Comparison of ENCODE assay signal across 28 cellular contexts in the genomic region with DNA sequence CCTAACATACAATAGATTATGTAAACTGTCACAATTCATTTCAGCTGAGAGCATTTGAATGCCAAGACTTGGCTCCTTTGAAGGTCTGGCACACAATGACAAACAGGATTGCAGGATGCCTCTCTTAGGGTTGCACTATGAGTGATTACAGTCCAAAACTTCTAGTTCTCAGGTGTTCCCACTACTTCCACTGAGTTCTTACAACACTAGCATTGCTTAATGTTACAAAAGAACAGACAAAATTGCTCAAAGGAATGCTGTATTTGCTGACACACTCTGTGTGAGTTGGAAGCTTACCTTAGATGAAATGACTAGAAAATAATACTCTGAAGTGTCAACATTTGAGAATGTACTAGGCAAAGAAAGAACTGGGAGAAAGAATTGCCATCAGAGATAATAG.
"Had no signal": no experiment of that assay in that cellular context is flagged by ENCODE, and none has a peak within 500 bp of the region (broad histone marks: within the 10 kb centered on the region; RNA-seq: fewer than 3 reads in every experiment).

No MANE protein-coding gene starts in this region.

- H3K4me1 ChIP-seq: Peyer's patch had no signal

- H3K36me3 ChIP-seq: brain microvascular endothelial cell, Peyer's patch, WERI-Rb-1 had no signal

- DNase-seq: activated CD4-positive, alpha-beta T cell treated with anti-CD3 and anti-CD28 coated beads, Interleukin-2, amount 10 ng/mL, durations not matched to agents 24 days and 14 days; activated CD4-positive, alpha-beta T cell treated with anti-CD3 and anti-CD28 coated beads, Interleukin-2, amount 50 U/mL, for 4 hours; activated CD4-positive, CD25-positive, alpha-beta regulatory T cell; activated CD8-positive, alpha-beta T cell treated with anti-CD3 and anti-CD28 coated beads for 36 hours; activated effector memory CD4-positive, alpha-beta T cell treated with anti-CD3 and anti-CD28 coated beads, Interleukin-2, amount 50 U/mL, for 16 hours; activated naive CD4-positive, alpha-beta T cell; activated naive CD4-positive, alpha-beta T cell treated with anti-CD3 and anti-CD28 coated beads, Interleukin-2, amount 50 U/mL, for 16 hours; activated naive CD8-positive, alpha-beta T cell treated with anti-CD3 and anti-CD28 coated beads for 36 hours; activated T-cell treated with anti-CD3 and anti-CD28 coated beads, Interleukin-2, amount 50 U/mL, for 1 hour; activated T-cell treated with anti-CD3 and anti-CD28 coated beads, Interleukin-2, amount 50 U/mL, for 72 hours; amniotic stem cell; aorta; brain microvascular endothelial cell; NCI-H1048; NCI-H1105 treated with DMSO at 0.1 percent for 48 hours; NCI-H1436; NCI-H1694 treated with DMSO at 0.1 percent for 48 hours; NCI-H2029; NCI-H510A treated with DMSO at 0.1 percent for 48 hours; Peyer's patch; RPMI8226; SIG-M5; T1000; WERI-Rb-1 had no signal

- H3K27ac ChIP-seq: brain microvascular endothelial cell, KMS-11, Peyer's patch, WERI-Rb-1 had no signal

- H3K4me3 ChIP-seq: Peyer's patch had no signal

- ATAC-seq: activated CD8-positive, alpha-beta T cell treated with anti-CD3 and anti-CD28 coated beads for 36 hours; activated T-cell treated with anti-CD3 and anti-CD28 coated beads, Interleukin-2, amount 50 U/mL, for 72 hours; activated T-helper 17 cell treated with anti-CD3 and anti-CD28 coated beads, Interleukin-2, amount 50 U/mL, for 72 hours; Right ventricle myocardium inferior; SK-N-SH treated with all-trans-retinoic acid at 6 μM for 48 hours had no signal

- H3K27me3 ChIP-seq: brain microvascular endothelial cell, Peyer's patch had no signal
